8 cellular contexts compared by ENCODE assay signal in the genomic region with DNA sequence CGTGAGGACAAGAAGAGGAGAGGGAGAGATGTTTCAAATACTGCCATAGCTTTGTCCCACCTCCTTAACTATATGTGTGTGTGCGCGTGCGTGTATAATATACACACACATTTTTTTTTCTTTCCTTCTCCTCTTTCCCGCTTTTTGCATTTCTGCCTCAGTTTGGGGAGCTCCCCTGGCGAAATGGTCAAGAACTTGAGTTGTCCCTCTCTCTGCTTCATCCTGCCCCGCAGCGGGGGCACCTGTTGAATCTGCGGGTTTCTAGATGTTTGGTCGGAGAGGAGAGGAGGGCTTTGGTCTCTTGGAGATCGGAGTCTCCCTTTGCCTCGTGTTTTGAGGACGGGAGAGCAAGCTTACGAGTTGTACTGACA. TPM values are rescaled to one million over a fixed set of nuclear protein-coding genes. Genes with fewer than 3 reads are reported as not detected.
DNase-seq lines count a peak whose midpoint lies in the region; ATAC-seq and TF ChIP-seq lines count a peak whose summit lies in the region.

No MANE protein-coding gene starts in this region.

- H3K9ac ChIP-seq in endodermal cell (ENCODE audit: extremely low read depth, low read length, poor library complexity, severe bottlenecking), result peak overlapping the region; percentile 49

- peak overlapping the region; percentile 84 for H3K4me3 ChIP-seq in endodermal cell (ENCODE audit: low read length)
- H3K4me3 ChIP-seq in mononuclear cell (ENCODE audit: low read length), result peak overlapping the region; percentile 62
- peak overlapping the region; percentile 65 to 83 for H3K4me3 ChIP-seq in aorta (ENCODE audit: low read length in 2 of 2)

- peaks cover 35% of the 10 kb centered on the region for H3K36me3 Mint-ChIP-seq in endodermal cell (ENCODE audit: low read depth)

- 16% methylated on average over 14 of the region's 14 CpGs; no CpG with 5 or more reads in 1 of the 2 experiments for WGBS in endodermal cell (ENCODE audit: insufficient coverage in 1 of 2, insufficient read length in 1 of 2), 2 experiments
- 0% methylated on average over 14 of the region's 14 CpGs for WGBS in aorta, 2 donors

- H3K27ac Mint-ChIP-seq in endodermal cell, result peak overlapping the region; percentile 53

- H3K27me3 ChIP-seq in endodermal cell (ENCODE audit: control insufficient read depth, insufficient read depth, low read length, poor library complexity, severe bottlenecking) (no peaks in the 10 kb centered on the region), mononuclear cell (ENCODE audit: insufficient read depth, low read length) (no peaks in the 10 kb centered on the region), aorta (ENCODE audit: control insufficient read depth in 1 of 2, insufficient read depth in 2 of 2, low read length in 1 of 2) (no peaks in the 10 kb centered on the region)

- peaks cover 7% of the 10 kb centered on the region for H3K4me1 Mint-ChIP-seq in endodermal cell

- ATAC-seq in GM21515 (IDR thresholded peaks at IDR 0.05; ENCODE audit: unreplicated experiment) (peak; percentile 4), SK-N-SH treated with all-trans-retinoic acid at 6 μM for 48 hours (peak; percentile 82), aorta (ENCODE audit: low FRiP score) (peak; percentile 58)

- H3K9me3 ChIP-seq in endodermal cell (ENCODE audit: control insufficient read depth, low read length) (peaks cover 29% of the 10 kb centered on the region), mononuclear cell (ENCODE audit: low read depth, low read length) (no peaks in the 10 kb centered on the region), aorta (ENCODE audit: control insufficient read depth, low read length) (peaks cover 2% of the 10 kb centered on the region)

- in situ Hi-C loops in G401 (cut with HindIII; ENCODE audit: low sequenced_read_pairs), result no loop called here

- intact Hi-C loops in aorta (cut with DNase I) (no loop called here), posterior vena cava (cut with DNase I) (no loop called here)

- H3K36me3 ChIP-seq in endodermal cell (ENCODE audit: control insufficient read depth, insufficient read depth, low read length) (peaks cover 32% of the 10 kb centered on the region), aorta (ENCODE audit: control insufficient read depth in 1 of 2, insufficient read depth in 2 of 2, low read length in 1 of 2) (peaks cover 0 to 4% of the 10 kb centered on the region in 2 donors)

- peak overlapping the region; percentile 76 for H3K4me3 Mint-ChIP-seq in endodermal cell

- no peak overlapping the region for H3K27ac ChIP-seq in endodermal cell (ENCODE audit: low read depth, low read length)
- peak overlapping the region in 1 of 2 donors; percentile 4 for H3K27ac ChIP-seq in aorta (ENCODE audit: low read depth in 1 of 2, low read length in 2 of 2)

- H3K9me3 Mint-ChIP-seq in endodermal cell, result peaks cover 43% of the 10 kb centered on the region

- H3K4me1 ChIP-seq in endodermal cell (ENCODE audit: control insufficient read depth, insufficient read depth, low read length) (no peaks in the 10 kb centered on the region), mononuclear cell (ENCODE audit: insufficient read depth, low read length) (peaks cover 33% of the 10 kb centered on the region), aorta (ENCODE audit: control insufficient read depth in 1 of 2, insufficient read depth in 2 of 2, low read length in 2 of 2) (no peaks in the 10 kb centered on the region)

- DNase-seq in G401 (ENCODE audit: low spot score), result peak; percentile 55
- peak; percentile 57 for DNase-seq in HuH-7 (ENCODE audit: low spot score)
- DNase-seq in endodermal cell, result peak; percentile 65
- DNase-seq in aorta, result no peak
- DNase-seq in posterior vena cava (ENCODE audit: low spot score), result no peak

- TF ChIP-seq CTCF in endodermal cell (conservative IDR thresholded peaks at IDR 0.05), result no peak

- peaks cover 9% of the 10 kb centered on the region for H3K27me3 Mint-ChIP-seq in endodermal cell (ENCODE audit: insufficient read depth)

TF ChIP-seq in SK-N-SH treated with all-trans-retinoic acid at 6 μM for 48 hours, 23 proteins besides CTCF, POLR2A, EP300 and RAD21 (continues in another document):
- TF ChIP-seq TCF4 (CRISPR knock-in tag; IDR thresholded peaks at IDR 0.05; ENCODE audit: borderline replicate concordance) (no peak), ZC3H10 (CRISPR knock-in tag; IDR thresholded peaks at IDR 0.05) (no peak), CSDC2 (CRISPR knock-in tag; IDR thresholded peaks at IDR 0.05) (no peak), BACH2 (CRISPR knock-in tag; IDR thresholded peaks at IDR 0.05; ENCODE audit: borderline replicate concordance) (no peak), TOX (CRISPR knock-in tag; IDR thresholded peaks at IDR 0.05; ENCODE audit: borderline replicate concordance) (no peak), ZNF565 (CRISPR knock-in tag; conservative IDR thresholded peaks at IDR 0.05; ENCODE audit: low read depth) (no peak), ZNF8 (CRISPR knock-in tag; IDR thresholded peaks at IDR 0.05) (no peak), RARB (CRISPR knock-in tag; IDR thresholded peaks at IDR 0.05) (no peak), ISL1 (CRISPR knock-in tag; IDR thresholded peaks at IDR 0.05) (no peak), OSR1 (CRISPR knock-in tag; IDR thresholded peaks at IDR 0.05) (no peak), ZNF70 (CRISPR knock-in tag; IDR thresholded peaks at IDR 0.05) (no peak)
- TF ChIP-seq, protein P1, sequence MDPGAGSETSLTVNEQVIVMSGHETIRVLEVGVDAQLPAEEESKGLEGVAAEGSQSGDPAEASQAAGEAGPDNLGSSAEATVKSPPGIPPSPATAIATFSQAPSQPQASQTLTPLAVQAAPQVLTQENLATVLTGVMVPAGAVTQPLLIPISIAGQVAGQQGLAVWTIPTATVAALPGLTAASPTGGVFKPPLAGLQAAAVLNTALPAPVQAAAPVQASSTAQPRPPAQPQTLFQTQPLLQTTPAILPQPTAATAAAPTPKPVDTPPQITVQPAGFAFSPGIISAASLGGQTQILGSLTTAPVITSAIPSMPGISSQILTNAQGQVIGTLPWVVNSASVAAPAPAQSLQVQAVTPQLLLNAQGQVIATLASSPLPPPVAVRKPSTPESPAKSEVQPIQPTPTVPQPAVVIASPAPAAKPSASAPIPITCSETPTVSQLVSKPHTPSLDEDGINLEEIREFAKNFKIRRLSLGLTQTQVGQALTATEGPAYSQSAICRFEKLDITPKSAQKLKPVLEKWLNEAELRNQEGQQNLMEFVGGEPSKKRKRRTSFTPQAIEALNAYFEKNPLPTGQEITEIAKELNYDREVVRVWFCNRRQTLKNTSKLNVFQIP (CRISPR knock-in tag; IDR thresholded peaks at IDR 0.05; ENCODE audit: borderline replicate concordance, low read depth), result no peak
- TF ChIP-seq, protein P2, sequence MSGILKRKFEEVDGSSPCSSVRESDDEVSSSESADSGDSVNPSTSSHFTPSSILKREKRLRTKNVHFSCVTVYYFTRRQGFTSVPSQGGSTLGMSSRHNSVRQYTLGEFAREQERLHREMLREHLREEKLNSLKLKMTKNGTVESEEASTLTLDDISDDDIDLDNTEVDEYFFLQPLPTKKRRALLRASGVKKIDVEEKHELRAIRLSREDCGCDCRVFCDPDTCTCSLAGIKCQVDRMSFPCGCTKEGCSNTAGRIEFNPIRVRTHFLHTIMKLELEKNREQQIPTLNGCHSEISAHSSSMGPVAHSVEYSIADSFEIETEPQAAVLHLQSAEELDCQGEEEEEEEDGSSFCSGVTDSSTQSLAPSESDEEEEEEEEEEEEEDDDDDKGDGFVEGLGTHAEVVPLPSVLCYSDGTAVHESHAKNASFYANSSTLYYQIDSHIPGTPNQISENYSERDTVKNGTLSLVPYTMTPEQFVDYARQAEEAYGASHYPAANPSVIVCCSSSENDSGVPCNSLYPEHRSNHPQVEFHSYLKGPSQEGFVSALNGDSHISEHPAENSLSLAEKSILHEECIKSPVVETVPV (CRISPR knock-in tag; IDR thresholded peaks at IDR 0.05), result no peak
- TF ChIP-seq, protein P3, sequence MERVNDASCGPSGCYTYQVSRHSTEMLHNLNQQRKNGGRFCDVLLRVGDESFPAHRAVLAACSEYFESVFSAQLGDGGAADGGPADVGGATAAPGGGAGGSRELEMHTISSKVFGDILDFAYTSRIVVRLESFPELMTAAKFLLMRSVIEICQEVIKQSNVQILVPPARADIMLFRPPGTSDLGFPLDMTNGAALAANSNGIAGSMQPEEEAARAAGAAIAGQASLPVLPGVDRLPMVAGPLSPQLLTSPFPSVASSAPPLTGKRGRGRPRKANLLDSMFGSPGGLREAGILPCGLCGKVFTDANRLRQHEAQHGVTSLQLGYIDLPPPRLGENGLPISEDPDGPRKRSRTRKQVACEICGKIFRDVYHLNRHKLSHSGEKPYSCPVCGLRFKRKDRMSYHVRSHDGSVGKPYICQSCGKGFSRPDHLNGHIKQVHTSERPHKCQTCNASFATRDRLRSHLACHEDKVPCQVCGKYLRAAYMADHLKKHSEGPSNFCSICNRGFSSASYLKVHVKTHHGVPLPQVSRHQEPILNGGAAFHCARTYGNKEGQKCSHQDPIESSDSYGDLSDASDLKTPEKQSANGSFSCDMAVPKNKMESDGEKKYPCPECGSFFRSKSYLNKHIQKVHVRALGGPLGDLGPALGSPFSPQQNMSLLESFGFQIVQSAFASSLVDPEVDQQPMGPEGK (CRISPR knock-in tag; IDR thresholded peaks at IDR 0.05; ENCODE audit: borderline replicate concordance), result no peak

RNA-seq across cellular contexts. Expression of a gene that starts 0.5 kb away (rescaled TPM):
- total RNA-seq in G401 (2014; rRNA removed; shearing (Covaris generic)), result 66.9 and 69.1 TPM in 2 replicates
- 10 to 100 TPM; 25.1 to 28.9 TPM for total RNA-seq in endodermal cell
- 37.9 TPM for polyA plus RNA-seq in endodermal cell (2013, experiment 1 of 2)
- 34.1 TPM for polyA plus RNA-seq in endodermal cell (2013, experiment 2 of 2)
- 8.6 TPM for total RNA-seq in mononuclear cell
- total RNA-seq in aorta, result 10 to 100 TPM; 19.4 to 24.8 TPM
- 10 to 100 TPM; 16.6 to 17.3 TPM for polyA plus RNA-seq in aorta
- total RNA-seq in posterior vena cava, result 10 to 100 TPM; 22.7 to 23.2 TPM

Comparison
In these comparisons a context has a peak if more than half of its experiments do, and no peak if none do; other contexts are left out.
1. DNase-seq: peak in G401 (single experiment), HuH-7 (single experiment) and endodermal cell (single experiment); none in aorta (0 of 2) and posterior vena cava (single experiment).
2. ATAC-seq: peak in every context shown above with its lines; median percentile 82 in SK-N-SH treated with all-trans-retinoic acid at 6 μM for 48 hours; 58 in aorta; 4 in GM21515.
3. Peak in every context shown above with its lines, with median percentiles within 50 percentile points of each other: H3K4me3 ChIP-seq.